Comparison of ENCODE assay signal across 1 cellular context in the genomic region with DNA sequence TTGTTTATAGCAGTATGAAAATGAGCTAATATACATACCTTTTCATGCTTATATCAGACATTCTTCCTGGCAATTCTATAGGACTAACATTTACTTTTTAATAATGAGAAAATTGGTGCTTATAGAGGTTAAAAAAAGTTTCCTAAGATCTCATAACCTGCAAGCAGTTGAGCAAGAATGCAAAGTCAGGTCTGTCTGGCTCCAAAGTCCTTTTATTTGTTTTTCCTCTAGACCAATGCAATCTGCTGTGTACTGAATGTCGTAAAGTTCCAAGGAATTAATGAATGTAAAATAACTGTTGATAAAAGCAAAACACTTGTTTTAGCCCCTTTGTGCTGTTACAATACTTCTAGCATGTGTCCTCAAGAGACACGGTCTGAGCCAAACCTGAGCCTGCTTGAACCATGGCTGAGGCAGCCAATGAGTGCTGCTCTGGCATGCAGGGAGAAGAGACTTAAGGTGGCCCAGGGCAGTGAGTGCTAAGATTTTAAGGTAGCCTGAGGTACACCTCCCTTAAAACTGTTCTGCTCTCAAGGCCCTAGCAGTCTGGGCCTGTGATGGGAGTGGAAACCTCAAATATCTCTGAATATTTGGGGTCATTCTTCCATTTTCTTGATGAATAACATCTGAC.
TF ChIP-seq lines count a peak whose summit lies in the region.

No MANE protein-coding gene starts in this region.

TF ChIP-seq in H1, 55 proteins besides CTCF, POLR2A, EP300 and RAD21:
- TF ChIP-seq SP4 (IDR thresholded peaks at IDR 0.05; ENCODE audit: low read length) (no peak), FOSL1 (IDR thresholded peaks at IDR 0.05; ENCODE audit: insufficient read depth, low read depth, low read length) (no peak), PHF8 (conservative IDR thresholded peaks at IDR 0.05; ENCODE audit: low read depth, low read length) (no peak), KDM4A (IDR thresholded peaks at IDR 0.05; ENCODE audit: low read depth, low read length, severe bottlenecking) (no peak)
